6 cellular contexts compared by ENCODE assay signal in genomic region chr12:27566626-27567025, GRCh38.
"Had no signal": no experiment of that assay in that cellular context is flagged by ENCODE, and none has a peak within 500 bp of the region (broad histone marks: within the 10 kb centered on the region; RNA-seq: fewer than 3 reads in every experiment).

No MANE protein-coding gene starts in this region.

- H3K27ac ChIP-seq: HL-60 had no signal

- H3K4me2 ChIP-seq: GM23338 had no signal

- H2AFZ ChIP-seq: GM23338 had no signal

- DNase-seq: H9, HCEC 1CT had no signal

- H3K27ac Mint-ChIP-seq: GM23338, H9 had no signal

- H3K4me3 ChIP-seq: GM23338, K562 had no signal

- ATAC-seq: GM23338, HepG2, K562 had no signal

- H3K9me3 Mint-ChIP-seq: GM23338 had no signal
